18 cellular contexts compared by ENCODE assay signal in the genomic region with DNA sequence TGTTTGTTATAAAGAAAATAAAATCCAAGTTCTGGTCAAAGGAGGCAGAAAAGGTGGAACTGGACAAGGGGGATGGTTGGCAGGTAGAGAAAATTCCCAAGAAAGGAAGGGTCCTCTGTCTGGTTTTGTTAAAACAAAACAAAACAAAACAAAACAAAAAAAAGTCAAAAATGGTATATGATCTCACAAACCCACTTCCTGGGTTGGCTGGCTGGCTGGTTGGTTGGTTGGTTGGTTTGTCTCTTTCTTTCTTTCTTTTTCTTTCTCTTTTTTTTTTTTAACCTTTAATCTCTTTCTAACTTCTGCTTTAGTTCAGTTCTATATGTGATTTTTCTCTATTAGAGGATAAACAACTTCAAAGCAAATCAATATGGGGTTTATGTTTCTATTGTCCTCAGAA. TPM values are rescaled to one million over a fixed set of nuclear protein-coding genes. Genes with fewer than 3 reads are reported as not detected.
DNase-seq lines count a peak whose midpoint lies in the region; ATAC-seq, FAIRE-seq and TF ChIP-seq lines count a peak whose summit lies in the region.
"Had no signal": no experiment of that assay in that cellular context is flagged by ENCODE, and none has a peak within 500 bp of the region (broad histone marks: within the 10 kb centered on the region; RNA-seq: fewer than 3 reads in every experiment).

No MANE protein-coding gene starts in this region.

- H3K9ac ChIP-seq in SK-N-MC (ENCODE audit: insufficient read length) (no peak overlapping the region), endothelial cell of umbilical vein (replicated peaks; ENCODE audit: extremely low read depth, insufficient read depth, low read length) (no peak overlapping the region)
- H3K9ac ChIP-seq: GM23248 had no signal

- H3K9me1 ChIP-seq in endothelial cell of umbilical vein (replicated peaks; ENCODE audit: control insufficient read depth, extremely low read depth, insufficient read depth, low read length), result peaks cover 2% of the 10 kb centered on the region

- peak; percentile 47 for DNase-seq in activated CD8-positive, alpha-beta T cell treated with anti-CD3 and anti-CD28 coated beads, Interleukin-2, amount 10 ng/mL, durations not matched to agents 7 days and 5 days
- DNase-seq in activated CD8-positive, alpha-beta T cell treated with anti-CD3 and anti-CD28 coated beads for 36 hours, result no peak
- DNase-seq in GM12865 (ENCODE audit: low read depth), result peak; percentile 9
- DNase-seq in SK-N-MC (ENCODE audit: low read depth, low spot score), result no peak
- DNase-seq in endothelial cell of umbilical vein (ENCODE audit: low read depth, low spot score), result no peak
- DNase-seq in activated naive CD4-positive, alpha-beta T cell treated with anti-CD3 and anti-CD28 coated beads for 36 hours, result no peak
- DNase-seq in NCI-H345 (lab: John Stamatoyannopoulos, UW), result no peak
- DNase-seq: C1 segment of cervical spinal cord, GDM1, GM23248, Karpas-422, NCI-H1105 treated with DMSO at 0.1 percent for 48 hours, NCI-H1930, NCI-H446 treated with DMSO at 0.1 percent for 48 hours, OCI-M1, SIG-M5 had no signal

- H3K27ac Mint-ChIP-seq in activated CD8-positive, alpha-beta T cell treated with anti-CD3 and anti-CD28 coated beads, Interleukin-2, amount 10 ng/mL, durations not matched to agents 7 days and 5 days, result peak overlapping the region; percentile 78
- H3K27ac Mint-ChIP-seq in activated CD8-positive, alpha-beta T cell treated with anti-CD3 and anti-CD28 coated beads for 36 hours, result no peak overlapping the region
- no peak overlapping the region for H3K27ac Mint-ChIP-seq in activated naive CD4-positive, alpha-beta T cell treated with anti-CD3 and anti-CD28 coated beads for 36 hours

- dilution Hi-C loops in endothelial cell of umbilical vein (cut with MboI; ENCODE audit: extremely low pct_ligation_motif_present, low sequenced_read_pairs), result no loop called here

- CTCF ChIA-PET in activated CD8-positive, alpha-beta T cell treated with anti-CD3 and anti-CD28 coated beads, Interleukin-2, amount 10 ng/mL, durations not matched to agents 7 days and 5 days (lab: Charles Lee), result interaction anchor here (0.5 to 1.5 kb wide), 3 partner anchors 27 to 77 kb away, joined by 3 read pairs; no protein-coding TSS in a partner anchor
- CTCF ChIA-PET in activated CD8-positive, alpha-beta T cell treated with anti-CD3 and anti-CD28 coated beads for 36 hours (lab: Charles Lee), result interaction anchor here (0.9 kb wide), 1 partner anchor 77 kb away, joined by 3 read pairs; no protein-coding TSS in a partner anchor
- CTCF ChIA-PET in endothelial cell of umbilical vein (lab: Charles Lee), result no interaction called here
- CTCF ChIA-PET in activated naive CD4-positive, alpha-beta T cell treated with anti-CD3 and anti-CD28 coated beads for 36 hours (lab: Charles Lee), result no interaction called here

- H3K4me1 ChIP-seq in endothelial cell of umbilical vein (ENCODE audit: control insufficient read depth, extremely low read depth, insufficient read depth, low read length), result no peaks in the 10 kb centered on the region

- H2AFZ ChIP-seq in endothelial cell of umbilical vein (ENCODE audit: low read depth, low read length), result no peak overlapping the region
- H2AFZ ChIP-seq: GM23248 had no signal

- H3K36me3 ChIP-seq in SK-N-MC (ENCODE audit: insufficient read depth, low read length) (no peaks in the 10 kb centered on the region), endothelial cell of umbilical vein (ENCODE audit: control insufficient read depth in 2 of 2, extremely low read depth in 1 of 2, insufficient read depth in 2 of 2, low read length in 2 of 2) (no peaks in the 10 kb centered on the region)

- H3K4me3 ChIP-seq in GM12865 (ENCODE audit: low read depth, low read length) (no peak overlapping the region), SK-N-MC (no peak overlapping the region), endothelial cell of umbilical vein (replicated peaks in 1 of 3; ENCODE audit: insufficient read depth in 1 of 3, low read depth in 1 of 3, low read length in 3 of 3) (no peak overlapping the region)
- H3K4me3 ChIP-seq: GM23248 had no signal

- ATAC-seq in activated CD8-positive, alpha-beta T cell treated with anti-CD3 and anti-CD28 coated beads, Interleukin-2, amount 10 ng/mL, durations not matched to agents 7 days and 5 days, result no peak
- no peak for ATAC-seq in activated CD8-positive, alpha-beta T cell treated with anti-CD3 and anti-CD28 coated beads for 36 hours

- POLR2A ChIA-PET in activated CD8-positive, alpha-beta T cell treated with anti-CD3 and anti-CD28 coated beads, Interleukin-2, amount 10 ng/mL, durations not matched to agents 7 days and 5 days (lab: Charles Lee), result no interaction called here
- POLR2A ChIA-PET in activated CD8-positive, alpha-beta T cell treated with anti-CD3 and anti-CD28 coated beads for 36 hours (lab: Charles Lee), result no interaction called here
- POLR2A ChIA-PET in endothelial cell of umbilical vein (lab: Charles Lee), result no interaction called here

- H3K9me3 ChIP-seq in SK-N-MC (ENCODE audit: low read depth, low read length) (no peaks in the 10 kb centered on the region), endothelial cell of umbilical vein (replicated peaks; ENCODE audit: control insufficient read depth, insufficient read depth, low read length) (no peaks in the 10 kb centered on the region)

- H3K4me3 Mint-ChIP-seq in activated CD8-positive, alpha-beta T cell treated with anti-CD3 and anti-CD28 coated beads, Interleukin-2, amount 10 ng/mL, durations not matched to agents 7 days and 5 days, result peak overlapping the region; percentile 50
- no peak overlapping the region for H3K4me3 Mint-ChIP-seq in activated CD8-positive, alpha-beta T cell treated with anti-CD3 and anti-CD28 coated beads for 36 hours
- H3K4me3 Mint-ChIP-seq in activated naive CD4-positive, alpha-beta T cell treated with anti-CD3 and anti-CD28 coated beads for 36 hours, result no peak overlapping the region

- no peak for TF ChIP-seq CTCF in activated CD8-positive, alpha-beta T cell treated with anti-CD3 and anti-CD28 coated beads for 36 hours (IDR thresholded peaks at IDR 0.05)
- no peak for TF ChIP-seq CTCF in GM12865 (IDR thresholded peaks at IDR 0.05; ENCODE audit: insufficient read depth, low read depth, low read length, missing control alignments)
- no peak for TF ChIP-seq CTCF in endothelial cell of umbilical vein (IDR thresholded peaks at IDR 0.05; ENCODE audit: extremely low read depth in 1 of 2, insufficient read depth in 1 of 2, low read depth in 1 of 2, low read length in 2 of 2)

- intact Hi-C loops in activated CD8-positive, alpha-beta T cell treated with anti-CD3 and anti-CD28 coated beads for 36 hours (cut with micrococcal nuclease), result no loop called here
- intact Hi-C loops in endothelial cell of umbilical vein (cut with micrococcal nuclease), result no loop called here
- intact Hi-C loops in activated naive CD4-positive, alpha-beta T cell treated with anti-CD3 and anti-CD28 coated beads for 36 hours (cut with micrococcal nuclease), result no loop called here

- H4K20me1 ChIP-seq in endothelial cell of umbilical vein (replicated peaks; ENCODE audit: control insufficient read depth, extremely low read depth, insufficient read depth, low read length), result no peaks in the 10 kb centered on the region

- TF ChIP-seq POLR2A in endothelial cell of umbilical vein (IDR thresholded peaks at IDR 0.05; ENCODE audit: low read depth, low read length), result no peak

- no peaks in the 10 kb centered on the region for H3K27me3 Mint-ChIP-seq in activated CD8-positive, alpha-beta T cell treated with anti-CD3 and anti-CD28 coated beads, Interleukin-2, amount 10 ng/mL, durations not matched to agents 7 days and 5 days (ENCODE audit: low read depth)
- no peaks in the 10 kb centered on the region for H3K27me3 Mint-ChIP-seq in activated CD8-positive, alpha-beta T cell treated with anti-CD3 and anti-CD28 coated beads for 36 hours
- peaks cover 6% of the 10 kb centered on the region for H3K27me3 Mint-ChIP-seq in activated naive CD4-positive, alpha-beta T cell treated with anti-CD3 and anti-CD28 coated beads for 36 hours (ENCODE audit: low read depth)

- H3K36me3 Mint-ChIP-seq in activated CD8-positive, alpha-beta T cell treated with anti-CD3 and anti-CD28 coated beads, Interleukin-2, amount 10 ng/mL, durations not matched to agents 7 days and 5 days (ENCODE audit: low read depth), result no peaks in the 10 kb centered on the region
- H3K36me3 Mint-ChIP-seq in activated CD8-positive, alpha-beta T cell treated with anti-CD3 and anti-CD28 coated beads for 36 hours (ENCODE audit: low read depth), result no peaks in the 10 kb centered on the region
- H3K36me3 Mint-ChIP-seq in activated naive CD4-positive, alpha-beta T cell treated with anti-CD3 and anti-CD28 coated beads for 36 hours (ENCODE audit: low read depth), result no peaks in the 10 kb centered on the region

- H3K27ac ChIP-seq in SK-N-MC, result peak overlapping the region; percentile 36; the same call in 1 of the 2 replicates
- no peak overlapping the region for H3K27ac ChIP-seq in endothelial cell of umbilical vein (ENCODE audit: insufficient read depth, low read depth, low read length)
- H3K27ac ChIP-seq: GM23248 had no signal

- peaks cover 3 to 5% of the 10 kb centered on the region in 2 experiments for H3K27me3 ChIP-seq in endothelial cell of umbilical vein (ENCODE audit: control insufficient read depth in 2 of 2, insufficient read depth in 2 of 2, low read length in 2 of 2)

- BruUV-seq in endothelial cell of umbilical vein (replicated peaks; lab: Mats Ljungman, UMichigan), result no TSS peak

- H3K79me2 ChIP-seq in endothelial cell of umbilical vein (ENCODE audit: control insufficient read depth, insufficient read depth, low read length), result no peaks in the 10 kb centered on the region

- H3K9me3 Mint-ChIP-seq in activated CD8-positive, alpha-beta T cell treated with anti-CD3 and anti-CD28 coated beads, Interleukin-2, amount 10 ng/mL, durations not matched to agents 7 days and 5 days (ENCODE audit: insufficient read depth), result no peaks in the 10 kb centered on the region
- no peaks in the 10 kb centered on the region for H3K9me3 Mint-ChIP-seq in activated CD8-positive, alpha-beta T cell treated with anti-CD3 and anti-CD28 coated beads for 36 hours
- no peaks in the 10 kb centered on the region for H3K9me3 Mint-ChIP-seq in activated naive CD4-positive, alpha-beta T cell treated with anti-CD3 and anti-CD28 coated beads for 36 hours

- no peak overlapping the region for H3K4me2 ChIP-seq in endothelial cell of umbilical vein (ENCODE audit: insufficient read depth, low read length)

- peaks cover 19% of the 10 kb centered on the region for H3K4me1 Mint-ChIP-seq in activated CD8-positive, alpha-beta T cell treated with anti-CD3 and anti-CD28 coated beads, Interleukin-2, amount 10 ng/mL, durations not matched to agents 7 days and 5 days (ENCODE audit: low read depth)
- H3K4me1 Mint-ChIP-seq in activated CD8-positive, alpha-beta T cell treated with anti-CD3 and anti-CD28 coated beads for 36 hours (ENCODE audit: low read depth), result peaks cover 7% of the 10 kb centered on the region
- H3K4me1 Mint-ChIP-seq in activated naive CD4-positive, alpha-beta T cell treated with anti-CD3 and anti-CD28 coated beads for 36 hours (ENCODE audit: low read depth), result peaks cover 6% of the 10 kb centered on the region

- peak; percentile 24 for FAIRE-seq in endothelial cell of umbilical vein (lab: Jason Lieb, UNC)
- FAIRE-seq: A204.1 had no signal

RNA-seq across cellular contexts. Expression of a gene that starts 41.1 kb away (rescaled TPM):
- not detected for total RNA-seq in activated CD8-positive, alpha-beta T cell treated with anti-CD3 and anti-CD28 coated beads, Interleukin-2, amount 10 ng/mL, durations not matched to agents 7 days and 5 days
- not detected for total RNA-seq in activated CD8-positive, alpha-beta T cell treated with anti-CD3 and anti-CD28 coated beads for 36 hours
- not detected in 2 replicates for total RNA-seq in endothelial cell of umbilical vein
- not detected in 2 replicates for polyA plus RNA-seq in endothelial cell of umbilical vein
- not detected in 2 replicates for polyA plus RNA-seq in endothelial cell of umbilical vein (2011; cell fraction: cytosol; rRNA removed)
- polyA plus RNA-seq in endothelial cell of umbilical vein (2011; cell fraction: nucleus; rRNA removed), result not detected in 2 replicates
- polyA plus RNA-seq in endothelial cell of umbilical vein (2012), result not detected in 2 replicates
- polyA minus RNA-seq in endothelial cell of umbilical vein, result 0.15 TPM in 1 of 2 replicates, not detected in the other
- polyA minus RNA-seq in endothelial cell of umbilical vein (2011; cell fraction: cytosol; rRNA and poly(A)+ RNA removed), result not detected
- polyA minus RNA-seq in endothelial cell of umbilical vein (2011; cell fraction: nucleus; rRNA and poly(A)+ RNA removed), result not detected in 2 replicates
- total RNA-seq in activated naive CD4-positive, alpha-beta T cell treated with anti-CD3 and anti-CD28 coated beads for 36 hours, result not detected
- total RNA-seq: GM23248, RPMI7951 had no signal
- polyA plus RNA-seq: GM23248 had no signal

Comparison
In these comparisons a context has a peak if more than half of its experiments do, and no peak if none do; other contexts are left out.
1. DNase-seq: peak in activated CD8-positive, alpha-beta T cell treated with anti-CD3 and anti-CD28 coated beads, Interleukin-2, amount 10 ng/mL, durations not matched to agents 7 days and 5 days (single experiment) and GM12865 (single experiment); none in activated CD8-positive, alpha-beta T cell treated with anti-CD3 and anti-CD28 coated beads for 36 hours (single experiment), SK-N-MC (single experiment), endothelial cell of umbilical vein (single experiment), activated naive CD4-positive, alpha-beta T cell treated with anti-CD3 and anti-CD28 coated beads for 36 hours (single experiment) and NCI-H345 (single experiment).
2. CTCF ChIA-PET loops: an anchor here in activated CD8-positive, alpha-beta T cell treated with anti-CD3 and anti-CD28 coated beads, Interleukin-2, amount 10 ng/mL, durations not matched to agents 7 days and 5 days (0.5 to 1.5 kb wide) and activated CD8-positive, alpha-beta T cell treated with anti-CD3 and anti-CD28 coated beads for 36 hours (0.9 kb wide); none called in endothelial cell of umbilical vein and activated naive CD4-positive, alpha-beta T cell treated with anti-CD3 and anti-CD28 coated beads for 36 hours.